In genomic region chr17:79482719-79483118, GRCh38 we compare ENCODE assay signal across 1 cellular context.
TF ChIP-seq lines count a peak whose summit lies in the region.

No MANE protein-coding gene starts in this region.

TF ChIP-seq in WTC11, 78 proteins besides CTCF, POLR2A, EP300 and RAD21 (continued from another document):
- TF ChIP-seq ERG (CRISPR knock-in tag; IDR thresholded peaks at IDR 0.05), result no peak
- no peak for TF ChIP-seq ZNF281 (CRISPR knock-in tag; IDR thresholded peaks at IDR 0.05)
